In the genomic region with DNA sequence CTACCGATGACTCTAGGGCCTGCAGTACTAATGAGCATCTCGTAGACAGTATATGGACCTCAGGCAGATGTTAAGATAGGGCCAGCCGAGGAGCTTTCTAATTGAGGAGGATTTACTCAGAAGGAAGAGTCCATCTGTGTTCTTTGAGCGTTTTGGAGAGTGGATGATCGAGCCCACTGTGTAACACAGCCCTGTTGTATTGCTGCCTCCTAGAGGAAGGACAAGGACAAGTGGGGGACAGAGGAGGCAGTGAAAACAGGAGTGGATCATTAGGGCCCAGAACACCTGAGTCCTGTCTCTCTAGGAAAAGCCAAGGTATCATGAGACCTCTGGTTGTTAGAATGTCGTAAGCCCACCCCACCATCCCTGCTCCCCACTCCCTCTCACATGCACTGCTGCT, we compare ENCODE assay signal across 12 cellular contexts.
A peak's percentile ranks its signal among the peaks of the same experiment; 100 is the strongest.
DNase-seq lines count a peak whose midpoint lies in the region; ATAC-seq, FAIRE-seq and TF ChIP-seq lines count a peak whose summit lies in the region.
"Had no signal": no experiment of that assay in that cellular context is flagged by ENCODE, and none has a peak within 500 bp of the region (broad histone marks: within the 10 kb centered on the region; RNA-seq: fewer than 3 reads in every experiment).

No MANE protein-coding gene starts in this region.

- no peak overlapping the region; the same call in 1 of the 2 replicates for H3K4me2 ChIP-seq in K562 (ENCODE audit: insufficient read depth, low read length)

- no peak for TF ChIP-seq POLR2A in K562 (conservative IDR thresholded peaks at IDR 0.05)

- in situ Hi-C loops in K562 (cut with MboI) = loop anchor here (10.0 kb wide), 1 partner anchor 231 kb away; a partner anchor contains a TSS

- H3K4me1 ChIP-seq in K562 (replicated peaks in 1 of 2; ENCODE audit: control insufficient read depth in 2 of 2, insufficient read depth in 2 of 2, low read length in 2 of 2) = peaks cover 3 to 17% of the 10 kb centered on the region in 2 experiments; a peak in 4 of 5 replicates
- H3K4me1 ChIP-seq: thyroid gland had no signal

- intact Hi-C loops in CD4-positive, alpha-beta T cell (cut with DNase I, micrococcal nuclease) = loop anchor here (2.0 to 10.0 kb wide), 7 partner anchors 21 to 1204 kb away; a partner anchor contains a TSS
- intact Hi-C loops in K562 (cut with micrococcal nuclease) = loop anchor here (2.0 to 10.0 kb wide), 6 partner anchors 79 to 501 kb away; no protein-coding TSS in a partner anchor
- intact Hi-C loops in MCF 10A (cut with micrococcal nuclease) = loop anchor here (5.0 kb wide), 1 partner anchor 251 kb away; no protein-coding TSS in a partner anchor

- 0 out of 2 replicates have a peak overlapping the region, but pooled peaks have one; percentile 20 for H2AFZ ChIP-seq in K562 (ENCODE audit: low read depth, low read length)

- peaks cover 42% of the 10 kb centered on the region for H3K4me1 Mint-ChIP-seq in CD4-positive, alpha-beta T cell (ENCODE audit: low read depth)
- H3K4me1 Mint-ChIP-seq in MCF 10A (ENCODE audit: insufficient read depth, unreplicated experiment) = peaks cover 18% of the 10 kb centered on the region

- H4K20me1 ChIP-seq in K562 (replicated peaks; ENCODE audit: control insufficient read depth, insufficient read depth, low read length) = no peaks in the 10 kb centered on the region

- no peaks in the 10 kb centered on the region for H3K9me3 ChIP-seq in CD4-positive, alpha-beta T cell (ENCODE audit: control insufficient read depth, low read length)
- H3K9me3 ChIP-seq in K562 (replicated peaks; ENCODE audit: control insufficient read depth, insufficient read depth, low read depth, low read length) = no peaks in the 10 kb centered on the region
- H3K9me3 ChIP-seq: thyroid gland had no signal

- no peaks in the 10 kb centered on the region for H3K9me1 ChIP-seq in K562 (ENCODE audit: control insufficient read depth, insufficient read depth, low read length)

- H3K36me3 ChIP-seq in K562 (ENCODE audit: control insufficient read depth, insufficient read depth, low read length) = no peaks in the 10 kb centered on the region
- H3K36me3 ChIP-seq: thyroid gland had no signal

- no peaks in the 10 kb centered on the region for H3K27me3 Mint-ChIP-seq in CD4-positive, alpha-beta T cell
- H3K27me3 Mint-ChIP-seq in MCF 10A (ENCODE audit: insufficient read depth, unreplicated experiment) = no peaks in the 10 kb centered on the region

- POLR2A ChIA-PET in CD4-positive, alpha-beta T cell (lab: Charles Lee) = interaction anchor here (0.6 to 3.4 kb wide), 9 partner anchors 19 to 1025 kb away, joined by 3 to 32 read pairs (median 6); a partner anchor contains a TSS
- POLR2A ChIA-PET in K562 (lab: Yijun Ruan, JAX) = interaction anchor here (0.7 to 1.2 kb wide), 3 partner anchors 12 to 160 kb away, joined by 3 to 4 read pairs (median 4); no protein-coding TSS in a partner anchor
- POLR2A ChIA-PET in MCF 10A (lab: Yijun Ruan, JAX) = interaction anchor here (0.9 to 1.7 kb wide), 7 partner anchors 9 to 238 kb away, joined by 3 to 6 read pairs (median 3); a partner anchor contains a TSS

- TF ChIP-seq EP300 in K562 (IDR thresholded peaks at IDR 0.05; ENCODE audit: low read length) = no peak

- H3K27me3 ChIP-seq in CD4-positive, alpha-beta T cell (ENCODE audit: control insufficient read depth, insufficient read depth, low read length) = no peaks in the 10 kb centered on the region
- H3K27me3 ChIP-seq in K562 (ENCODE audit: control insufficient read depth in 2 of 2, insufficient read depth in 2 of 2, low read length in 2 of 2) = no peaks in the 10 kb centered on the region
- H3K27me3 ChIP-seq: thyroid gland had no signal

- no peak overlapping the region for H3K27ac ChIP-seq in CD4-positive, alpha-beta T cell (ENCODE audit: low read depth, low read length)
- H3K27ac ChIP-seq in K562 (ENCODE audit: extremely low read depth, low read depth, low read length) = no peak overlapping the region
- H3K27ac ChIP-seq: thyroid gland had no signal

- peak; percentile 40 to 72 for TF ChIP-seq RAD21 in K562 (CRISPR knock-in tag; conservative IDR thresholded peaks at IDR 0.05 in 1 of 2, IDR thresholded peaks at IDR 0.05 in 1 of 2)

- no peaks in the 10 kb centered on the region for H3K79me2 ChIP-seq in K562 (ENCODE audit: control insufficient read depth, insufficient read depth, low read length)

- DNase-seq in CD4-positive, alpha-beta T cell = no peak
- DNase-seq in HFF-Myc (ENCODE audit: extremely low read depth, low read depth) (no peak), K562 (ENCODE audit: extremely low read depth in 1 of 4, low spot score in 3 of 4) (peak in 2 of 4 experiments; percentile 46 to 50), medulla oblongata (ENCODE audit: extremely low spot score) (peak; percentile 27), MCF 10A (ENCODE audit: unreplicated experiment) (no peak)
- DNase-seq: NCI-H1694, thyroid gland had no signal

- H3K27ac Mint-ChIP-seq in CD4-positive, alpha-beta T cell = peak overlapping the region; percentile 90
- no peak overlapping the region for H3K27ac Mint-ChIP-seq in MCF 10A (ENCODE audit: low read depth, unreplicated experiment)

- H3K36me3 Mint-ChIP-seq in CD4-positive, alpha-beta T cell (ENCODE audit: low read depth) = peaks cover 7% of the 10 kb centered on the region
- peaks cover 11% of the 10 kb centered on the region for H3K36me3 Mint-ChIP-seq in MCF 10A (ENCODE audit: insufficient read depth, unreplicated experiment)
- H3K36me3 Mint-ChIP-seq: brain had no signal

- H3K4me3 ChIP-seq in HFF-Myc (replicated peaks; ENCODE audit: low read depth, low read length) (no peak overlapping the region), K562 (no peak overlapping the region)
- H3K4me3 ChIP-seq: thyroid gland had no signal

- H3K9me3 Mint-ChIP-seq in CD4-positive, alpha-beta T cell = no peaks in the 10 kb centered on the region
- peaks cover 8% of the 10 kb centered on the region for H3K9me3 Mint-ChIP-seq in MCF 10A (ENCODE audit: unreplicated experiment)

- no peak overlapping the region for H3K4me3 Mint-ChIP-seq in CD4-positive, alpha-beta T cell
- no peak overlapping the region for H3K4me3 Mint-ChIP-seq in MCF 10A (ENCODE audit: unreplicated experiment)

- TF ChIP-seq CTCF in CD4-positive, alpha-beta T cell (IDR thresholded peaks at IDR 0.05) = no peak
- TF ChIP-seq CTCF in HFF-Myc (IDR thresholded peaks at IDR 0.05; ENCODE audit: low read depth, low read length, missing control alignments) (peak; percentile 9), K562 (IDR thresholded peaks at IDR 0.05 in 2 of 3, conservative IDR thresholded peaks at IDR 0.05 in 1 of 3; ENCODE audit: insufficient read depth in 2 of 3, low read depth in 1 of 3, low read length in 3 of 3) (peak; percentile 59 to 69 (median 64)), MCF 10A (IDR thresholded peaks at IDR 0.05; ENCODE audit: unreplicated experiment) (no peak)

- no peak for ATAC-seq in CD4-positive, alpha-beta T cell (ENCODE audit: poor library complexity)
- ATAC-seq in K562 (peak; percentile 81), GM21447 (IDR thresholded peaks at IDR 0.05; ENCODE audit: unreplicated experiment) (no peak), HG03039 (IDR thresholded peaks at IDR 0.05; ENCODE audit: unreplicated experiment) (no peak), GM21390 (IDR thresholded peaks at IDR 0.05; ENCODE audit: unreplicated experiment) (no peak)

- no peak overlapping the region for H3K9ac ChIP-seq in K562 (ENCODE audit: insufficient read depth in 1 of 2, low read depth in 2 of 2, low read length in 2 of 2)

- 21% methylated on average over 6 of the region's 6 CpGs for WGBS in K562 (ENCODE audit: insufficient coverage, low coverage, missing lambda C conversion rate)

- peak; percentile 58 for FAIRE-seq in K562 (lab: Jason Lieb, UNC)
- FAIRE-seq: TTC549 had no signal

- BruUV-seq in K562 (replicated peaks; lab: Mats Ljungman, UMichigan) (no TSS peak), MCF 10A (replicated peaks; lab: Mats Ljungman, UMichigan) (no TSS peak)

- CTCF ChIA-PET in CD4-positive, alpha-beta T cell (lab: Charles Lee) = interaction anchor here (0.7 to 2.8 kb wide), 11 partner anchors 9 to 1005 kb away, joined by 3 to 41 read pairs (median 6); no protein-coding TSS in a partner anchor
- CTCF ChIA-PET in K562 (lab: Yijun Ruan, JAX; ENCODE audit: low intra/inter-chr PET ratio) = interaction anchor here (1.3 to 1.6 kb wide), 4 partner anchors 21 to 250 kb away, joined by 4 to 9 read pairs (median 7); no protein-coding TSS in a partner anchor
- CTCF ChIA-PET in MCF 10A (lab: Yijun Ruan, JAX) = interaction anchor here (0.5 to 9.4 kb wide), 77 partner anchors 13 to 1519 kb away, joined by 3 to 119 read pairs (median 6); a partner anchor contains a TSS

TF ChIP-seq in K562, 482 proteins besides CTCF, POLR2A, EP300 and RAD21 (continues in another document):
- TF ChIP-seq RAD51 (IDR thresholded peaks at IDR 0.05; ENCODE audit: borderline replicate concordance, low read depth) = no peak
- TF ChIP-seq, protein P1, sequence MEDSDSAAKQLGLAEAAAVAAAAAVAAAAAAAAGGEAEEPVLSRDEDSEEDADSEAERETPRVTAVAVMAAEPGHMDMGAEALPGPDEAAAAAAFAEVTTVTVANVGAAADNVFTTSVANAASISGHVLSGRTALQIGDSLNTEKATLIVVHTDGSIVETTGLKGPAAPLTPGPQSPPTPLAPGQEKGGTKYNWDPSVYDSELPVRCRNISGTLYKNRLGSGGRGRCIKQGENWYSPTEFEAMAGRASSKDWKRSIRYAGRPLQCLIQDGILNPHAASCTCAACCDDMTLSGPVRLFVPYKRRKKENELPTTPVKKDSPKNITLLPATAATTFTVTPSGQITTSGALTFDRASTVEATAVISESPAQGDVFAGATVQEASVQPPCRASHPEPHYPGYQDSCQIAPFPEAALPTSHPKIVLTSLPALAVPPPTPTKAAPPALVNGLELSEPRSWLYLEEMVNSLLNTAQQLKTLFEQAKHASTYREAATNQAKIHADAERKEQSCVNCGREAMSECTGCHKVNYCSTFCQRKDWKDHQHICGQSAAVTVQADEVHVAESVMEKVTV (CRISPR knock-in tag; IDR thresholded peaks at IDR 0.05) = peak; percentile 32; the same call in 1 of the 2 replicates

Comparison
In these comparisons a context has a peak if more than half of its experiments do, and no peak if none do; other contexts are left out.
1. CTCF ChIP-seq: peak in HFF-Myc (single experiment) and K562 (3 of 3); none in CD4-positive, alpha-beta T cell (single experiment) and MCF 10A (single experiment).